ENCODE assay signal across 8 cellular contexts in the genomic region with DNA sequence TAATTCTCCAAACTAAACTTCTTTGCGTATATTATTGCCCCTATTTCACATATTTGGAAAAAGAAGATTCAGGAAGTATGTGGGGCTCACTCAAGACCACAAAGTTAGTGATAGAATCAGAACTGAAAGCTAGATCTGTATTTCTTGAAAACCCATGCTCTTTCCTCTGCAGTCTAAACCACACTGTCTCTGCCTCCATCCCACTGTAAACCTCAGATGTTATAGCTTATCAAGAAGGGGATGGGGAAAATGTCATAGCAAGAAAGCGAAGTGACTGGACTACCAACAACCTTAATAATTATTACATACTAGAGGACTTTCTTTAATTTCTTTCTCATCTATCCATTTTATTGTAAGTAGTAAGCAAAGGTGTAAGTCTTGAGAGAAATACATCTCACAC.
DNase-seq lines count a peak whose midpoint lies in the region; ATAC-seq and TF ChIP-seq lines count a peak whose summit lies in the region.

No MANE protein-coding gene starts in this region.

- no peaks in the 10 kb centered on the region for H3K36me3 Mint-ChIP-seq in activated naive CD4-positive, alpha-beta T cell treated with anti-CD3 and anti-CD28 coated beads, Interleukin-2, amount 50 U/mL, for 24 hours
- peaks cover 4% of the 10 kb centered on the region for H3K36me3 Mint-ChIP-seq in T-helper 2 cell treated with Interferon-gamma antibody and Interleukin-4, amounts not matched to agents 5 μg/mL and 100 μg/mL, for 36 hours (ENCODE audit: low read depth)
- no peaks in the 10 kb centered on the region for H3K36me3 Mint-ChIP-seq in glutamatergic neuron (ENCODE audit: unreplicated experiment)

- peak overlapping the region; percentile 38 for H3K27ac Mint-ChIP-seq in activated naive CD4-positive, alpha-beta T cell treated with anti-CD3 and anti-CD28 coated beads, Interleukin-2, amount 50 U/mL, for 24 hours
- H3K27ac Mint-ChIP-seq in T-helper 2 cell treated with Interferon-gamma antibody and Interleukin-4, amounts not matched to agents 5 μg/mL and 100 μg/mL, for 36 hours, result peak overlapping the region; percentile 72
- peak overlapping the region in 1 of 2 donors; percentile 95 for H3K27ac Mint-ChIP-seq in stimulated activated naive CD8-positive, alpha-beta T cell treated with anti-CD3 and anti-CD28 coated beads, Interleukin-15, amount 100 ng/mL, for 72 hours
- H3K27ac Mint-ChIP-seq in glutamatergic neuron (ENCODE audit: unreplicated experiment), result no peak overlapping the region

- DNase-seq in activated naive CD4-positive, alpha-beta T cell treated with Interleukin-2 at 50 U/mL for 16 hours, result no peak
- peak; percentile 54 for DNase-seq in T-helper 2 cell treated with Interferon-gamma antibody and Interleukin-4, amounts not matched to agents 5 μg/mL and 100 μg/mL, for 36 hours (ENCODE audit: low spot score)
- DNase-seq in stimulated activated naive CD8-positive, alpha-beta T cell treated with anti-CD3 and anti-CD28 coated beads, Interleukin-15, amount 100 ng/mL, for 72 hours, result peak; percentile 45 to 59
- DNase-seq in NCI-H510A (lab: John Stamatoyannopoulos, UW) (no peak), NCI-H774 (lab: John Stamatoyannopoulos, UW) (no peak), glutamatergic neuron (no peak)

- peaks cover 94% of the 10 kb centered on the region for H3K4me1 Mint-ChIP-seq in activated naive CD4-positive, alpha-beta T cell treated with anti-CD3 and anti-CD28 coated beads, Interleukin-2, amount 50 U/mL, for 24 hours
- H3K4me1 Mint-ChIP-seq in T-helper 2 cell treated with Interferon-gamma antibody and Interleukin-4, amounts not matched to agents 5 μg/mL and 100 μg/mL, for 36 hours (ENCODE audit: low read depth), result peaks cover 75% of the 10 kb centered on the region
- H3K4me1 Mint-ChIP-seq in stimulated activated naive CD8-positive, alpha-beta T cell treated with anti-CD3 and anti-CD28 coated beads, Interleukin-15, amount 100 ng/mL, for 72 hours, result peaks cover 99% of the 10 kb centered on the region
- peaks cover 14% of the 10 kb centered on the region for H3K4me1 Mint-ChIP-seq in glutamatergic neuron (ENCODE audit: low read depth, unreplicated experiment)

- ATAC-seq in HG02884 (IDR thresholded peaks at IDR 0.05; ENCODE audit: unreplicated experiment), result peak; percentile 76
- ATAC-seq in stimulated activated naive CD8-positive, alpha-beta T cell treated with anti-CD3 and anti-CD28 coated beads, Interleukin-15, amount 100 ng/mL, for 72 hours, result peak; percentile 80

- TF ChIP-seq CTCF in glutamatergic neuron (IDR thresholded peaks at IDR 0.05; ENCODE audit: partially characterized antibody, unreplicated experiment), result no peak

- peak overlapping the region; percentile 49 for H3K4me3 Mint-ChIP-seq in activated naive CD4-positive, alpha-beta T cell treated with anti-CD3 and anti-CD28 coated beads, Interleukin-2, amount 50 U/mL, for 24 hours
- H3K4me3 Mint-ChIP-seq in T-helper 2 cell treated with Interferon-gamma antibody and Interleukin-4, amounts not matched to agents 5 μg/mL and 100 μg/mL, for 36 hours, result peak overlapping the region; percentile 73
- H3K4me3 Mint-ChIP-seq in stimulated activated naive CD8-positive, alpha-beta T cell treated with anti-CD3 and anti-CD28 coated beads, Interleukin-15, amount 100 ng/mL, for 72 hours, result peak overlapping the region; percentile 75 to 80
- H3K4me3 Mint-ChIP-seq in glutamatergic neuron (ENCODE audit: unreplicated experiment), result no peak overlapping the region

- H3K27me3 Mint-ChIP-seq in activated naive CD4-positive, alpha-beta T cell treated with anti-CD3 and anti-CD28 coated beads, Interleukin-2, amount 50 U/mL, for 24 hours, result no peaks in the 10 kb centered on the region
- peaks cover 53% of the 10 kb centered on the region for H3K27me3 Mint-ChIP-seq in T-helper 2 cell treated with Interferon-gamma antibody and Interleukin-4, amounts not matched to agents 5 μg/mL and 100 μg/mL, for 36 hours (ENCODE audit: low read depth)
- H3K27me3 Mint-ChIP-seq in stimulated activated naive CD8-positive, alpha-beta T cell treated with anti-CD3 and anti-CD28 coated beads, Interleukin-15, amount 100 ng/mL, for 72 hours, result no peaks in the 10 kb centered on the region
- H3K27me3 Mint-ChIP-seq in glutamatergic neuron (ENCODE audit: unreplicated experiment), result peaks cover 6% of the 10 kb centered on the region

- H3K9me3 Mint-ChIP-seq in activated naive CD4-positive, alpha-beta T cell treated with anti-CD3 and anti-CD28 coated beads, Interleukin-2, amount 50 U/mL, for 24 hours, result no peaks in the 10 kb centered on the region
- no peaks in the 10 kb centered on the region for H3K9me3 Mint-ChIP-seq in T-helper 2 cell treated with Interferon-gamma antibody and Interleukin-4, amounts not matched to agents 5 μg/mL and 100 μg/mL, for 36 hours
- H3K9me3 Mint-ChIP-seq in stimulated activated naive CD8-positive, alpha-beta T cell treated with anti-CD3 and anti-CD28 coated beads, Interleukin-15, amount 100 ng/mL, for 72 hours, result no peaks in the 10 kb centered on the region
- H3K9me3 Mint-ChIP-seq in glutamatergic neuron (ENCODE audit: unreplicated experiment), result peaks cover 2% of the 10 kb centered on the region

Comparison
In these comparisons a context has a peak if more than half of its experiments do, and no peak if none do; other contexts are left out.
1. DNase-seq: peak in T-helper 2 cell treated with Interferon-gamma antibody and Interleukin-4, amounts not matched to agents 5 μg/mL and 100 μg/mL, for 36 hours (single experiment) and stimulated activated naive CD8-positive, alpha-beta T cell treated with anti-CD3 and anti-CD28 coated beads, Interleukin-15, amount 100 ng/mL, for 72 hours (2 of 2); none in activated naive CD4-positive, alpha-beta T cell treated with Interleukin-2 at 50 U/mL for 16 hours (single experiment), NCI-H510A (single experiment), NCI-H774 (single experiment) and glutamatergic neuron (single experiment).